In the genomic region with DNA sequence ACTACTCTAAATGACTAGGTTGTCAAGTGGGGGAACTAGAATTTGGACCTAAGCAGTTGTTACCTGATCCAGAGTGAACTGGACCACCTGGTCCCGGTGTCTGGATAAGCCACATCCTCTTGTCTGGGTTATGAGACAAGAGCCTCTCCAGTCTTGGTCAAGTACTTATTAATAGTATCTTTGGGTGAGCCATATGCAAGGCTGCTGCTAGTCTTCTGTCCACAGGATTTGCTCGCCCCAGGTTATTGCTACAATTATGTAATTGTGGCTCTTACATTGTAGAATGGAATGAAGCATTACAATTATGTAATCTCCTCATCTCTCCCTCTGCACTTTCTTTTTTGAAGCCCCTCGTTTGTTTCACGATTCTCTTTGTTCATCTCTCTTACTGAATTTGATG, we compare ENCODE assay signal across 32 cellular contexts. TPM values are rescaled to one million over a fixed set of nuclear protein-coding genes. Genes with fewer than 3 reads are reported as not detected.
"Had no signal": no experiment of that assay in that cellular context is flagged by ENCODE, and none has a peak within 500 bp of the region (broad histone marks: within the 10 kb centered on the region; RNA-seq: fewer than 3 reads in every experiment).

No MANE protein-coding gene starts in this region.

- H3K4me3 ChIP-seq: ascending aorta, cardiac muscle cell, MG63, SJCRH30, SK-N-MC had no signal

- H3K4me1 ChIP-seq: ascending aorta, SJCRH30 had no signal

- ATAC-seq: activated CD8-positive, alpha-beta T cell treated with anti-CD3 and anti-CD28 coated beads for 36 hours; activated T-cell treated with anti-CD3 and anti-CD28 coated beads, Interleukin-2, amount 50 U/mL, for 72 hours; Panc1 had no signal

- DNase-seq: activated CD4-positive, alpha-beta T cell treated with anti-CD3 and anti-CD28 coated beads, Interleukin-2, amount 10 ng/mL, durations not matched to agents 24 days and 14 days; activated CD4-positive, alpha-beta T cell treated with anti-CD3 and anti-CD28 coated beads, Interleukin-2, amount 50 U/mL, for 4 hours; activated CD8-positive, alpha-beta T cell treated with anti-CD3 and anti-CD28 coated beads for 36 hours; activated gamma-delta T cell; activated naive CD4-positive, alpha-beta T cell treated with Interleukin-2 at 50 U/mL for 16 hours; activated naive CD8-positive, alpha-beta T cell treated with anti-CD3 and anti-CD28 coated beads, Interleukin-2, amount 10 ng/mL, durations not matched to agents 7 days and 5 days; activated T-cell treated with anti-CD3 and anti-CD28 coated beads, Interleukin-2, amount 50 U/mL, for 1 hour; activated T-cell treated with anti-CD3 and anti-CD28 coated beads, Interleukin-2, amount 50 U/mL, for 72 hours; amygdala; Kasumi-1; KG1; MG63; NCI-H1048; NCI-H1436; NCI-H1694; NCI-H1930; NCI-H2081 treated with DMSO at 0.1 percent for 48 hours; NCI-H526; NCI-H82; NK-92 treated with Interleukin-12 subunit alpha and Interleukin-12 subunit beta, amount 100 ng/mL, for 24 hours; OCI-M1; SHP77; SJCRH30; T1000 had no signal

- H3K36me3 ChIP-seq: ascending aorta, cardiac muscle cell, MG63, SJCRH30 had no signal

- H3K27me3 ChIP-seq: ascending aorta, cardiac muscle cell, MG63, SJCRH30 had no signal

- H3K9me3 ChIP-seq: ascending aorta, MG63, SJCRH30 had no signal

- H3K27ac ChIP-seq: ascending aorta, cardiac muscle cell, SJCRH30, SK-N-MC had no signal

RNA-seq across cellular contexts. Expression of gene AGBL1, which starts 24.0 kb away (rescaled TPM):
- total RNA-seq: activated CD4-positive, alpha-beta T cell treated with anti-CD3 and anti-CD28 coated beads, Interleukin-2, amount 10 ng/mL, durations not matched to agents 24 days and 14 days; activated CD8-positive, alpha-beta memory T cell treated with anti-CD3 and anti-CD28 coated beads for 36 hours; activated CD8-positive, alpha-beta T cell treated with anti-CD3 and anti-CD28 coated beads for 36 hours; activated naive CD8-positive, alpha-beta T cell treated with anti-CD3 and anti-CD28 coated beads, Interleukin-2, amount 10 ng/mL, durations not matched to agents 7 days and 5 days; ascending aorta; RPMI7951; SJCRH30; T-helper 1 cell treated with Interleukin-12 subunit alpha and Interleukin-12 subunit beta and Interleukin-4 antibody, amounts not matched to agents 30 ng/mL and 1 ng/mL, for 36 hours; T-helper 2 cell treated with Interferon-gamma antibody and Interleukin-4, amounts not matched to agents 100 ng/mL and 5 ng/mL, for 36 hours had no signal
